30 cellular contexts compared by ENCODE assay signal in the genomic region with DNA sequence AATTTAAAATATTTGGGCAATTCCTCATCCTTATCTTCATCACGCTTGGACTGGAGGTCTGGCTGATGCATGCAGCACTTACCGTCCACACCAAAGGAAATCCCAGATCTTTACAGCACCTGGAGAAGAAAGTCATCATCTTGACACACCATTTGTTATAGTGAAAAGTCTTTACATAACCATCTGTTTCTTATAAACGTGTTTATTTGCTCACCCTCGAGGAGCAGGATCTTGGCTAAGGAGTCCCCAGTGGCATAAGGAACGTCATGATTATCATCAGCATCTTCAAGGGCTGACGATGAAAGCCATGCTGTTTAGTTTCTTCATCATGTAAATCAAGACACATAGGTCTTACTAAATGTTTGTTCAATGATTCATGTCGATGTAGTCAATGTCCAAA.
DNase-seq lines count a peak whose midpoint lies in the region; FAIRE-seq and TF ChIP-seq lines count a peak whose summit lies in the region.
"Had no signal": no experiment of that assay in that cellular context is flagged by ENCODE, and none has a peak within 500 bp of the region (broad histone marks: within the 10 kb centered on the region; RNA-seq: fewer than 3 reads in every experiment).

No MANE protein-coding gene starts in this region.

- in situ Hi-C loops in astrocyte of the spinal cord (cut with HindIII; ENCODE audit: low sequenced_read_pairs): no loop called here

- TF ChIP-seq CTCF in astrocyte of the spinal cord (IDR thresholded peaks at IDR 0.05; ENCODE audit: low read depth, low read length): no peak

- DNase-seq in AG08395 (ENCODE audit: low spot score): peak; percentile 21
- peak; percentile 8 for DNase-seq in GM04504 (ENCODE audit: low read depth)
- peak; percentile 1 for DNase-seq in astrocyte of the spinal cord (ENCODE audit: low read depth, low spot score)
- DNase-seq in iris pigment epithelial cell (ENCODE audit: low read depth): peak; percentile 4
- DNase-seq in NOMO-1 treated with DMSO at 0.1 percent for 48 hours (lab: John Stamatoyannopoulos, UW; ENCODE audit: unreplicated experiment): no peak
- DNase-seq in GM19239 (ENCODE audit: insufficient read length, low spot score): no peak
- DNase-seq in cerebellum (ENCODE audit: low spot score): no peak
- DNase-seq in SIG-M5 (lab: John Stamatoyannopoulos, UW): no peak
- DNase-seq: activated CD4-positive, alpha-beta memory T cell treated with anti-CD3 and anti-CD28 coated beads for 36 hours; activated CD8-positive, alpha-beta memory T cell treated with anti-CD3 and anti-CD28 coated beads, Interleukin-2, amount 50 U/mL, for 48 hours; activated naive CD4-positive, alpha-beta T cell treated with anti-CD3 and anti-CD28 coated beads, Interleukin-2, amount 50 U/mL, for 16 hours; anterior cingulate cortex; Calu3; caudate nucleus; endodermal cell; glutamatergic neuron; KBM-7; kidney; midbrain; naive thymus-derived CD8-positive, alpha-beta T cell; NCI-H2081; NCI-H2227 treated with DMSO at 0.1 percent for 48 hours; NCI-H69; occipital lobe; SJCRH30; T-cell had no signal

- FAIRE-seq in GM19239 (lab: Jason Lieb, UNC): no peak
- FAIRE-seq: HTR-8/SVneo, kidney, TTC549 had no signal

- no peak overlapping the region for H3K4me3 ChIP-seq in astrocyte of the spinal cord (ENCODE audit: low read depth, low read length)
- H3K4me3 ChIP-seq: esophagus muscularis mucosa, SJCRH30, thoracic aorta had no signal

Comparison
In these comparisons a context has a peak if more than half of its experiments do, and no peak if none do; other contexts are left out.
1. DNase-seq: peak in AG08395 (single experiment), GM04504 (single experiment), astrocyte of the spinal cord (single experiment) and iris pigment epithelial cell (single experiment); none in NOMO-1 treated with DMSO at 0.1 percent for 48 hours (single experiment), GM19239 (single experiment), cerebellum (single experiment) and SIG-M5 (single experiment).